Comparison of ENCODE assay signal across 24 cellular contexts in genomic region chr1:115793162-115793561, GRCh38. TPM values are rescaled to one million over a fixed set of nuclear protein-coding genes. Genes with fewer than 3 reads are reported as not detected.
"Had no signal": no experiment of that assay in that cellular context is flagged by ENCODE, and none has a peak within 500 bp of the region (broad histone marks: within the 10 kb centered on the region; RNA-seq: fewer than 3 reads in every experiment).

No MANE protein-coding gene starts in this region.

- H3K27ac ChIP-seq: ascending aorta, breast epithelium, parathyroid adenoma, skin epidermis, suprapubic skin had no signal

- H3K4me3 ChIP-seq: ascending aorta, breast epithelium, mucosa of descending colon, skin epidermis, suprapubic skin had no signal

- ATAC-seq: activated CD4-positive, CD25-positive, alpha-beta regulatory T cell treated with anti-CD3 and anti-CD28 coated beads, Interleukin-2, amount 50 U/mL, for 24 hours; activated naive CD8-positive, alpha-beta T cell treated with anti-CD3 and anti-CD28 coated beads, Interleukin-2, amount 50 U/mL, for 24 hours; left colon; mucosa of descending colon; naive thymus-derived CD8-positive, alpha-beta T cell; stimulated activated naive CD8-positive, alpha-beta T cell treated with anti-CD3 and anti-CD28 coated beads, Interleukin-15, Interleukin-2, amounts not matched to agents 100 U/mL and 50 U/mL, for 24 hours had no signal

- H3K27me3 Mint-ChIP-seq: type B pancreatic cell had no signal

- H3K4me3 Mint-ChIP-seq: activated naive CD4-positive, alpha-beta T cell treated with anti-CD3 and anti-CD28 coated beads for 36 hours; activated naive CD8-positive, alpha-beta T cell treated with anti-CD3 and anti-CD28 coated beads, Interleukin-2, amount 50 U/mL, for 24 hours; naive thymus-derived CD8-positive, alpha-beta T cell; type B pancreatic cell had no signal

- H3K9me3 Mint-ChIP-seq: activated naive CD4-positive, alpha-beta T cell treated with anti-CD3 and anti-CD28 coated beads for 36 hours; activated naive CD8-positive, alpha-beta T cell treated with anti-CD3 and anti-CD28 coated beads, Interleukin-2, amount 50 U/mL, for 24 hours; activated T-helper 2 cell treated with anti-CD3 and anti-CD28 coated beads, Interferon-gamma antibody, Interleukin-2, Interleukin-4, amounts not matched to agents 10 μg/mL and 5 μg/mL and 100 μg/mL, durations not matched to agents 14 hours and 24 hours and 36 hours; naive thymus-derived CD8-positive, alpha-beta T cell had no signal

- H3K36me3 ChIP-seq: ascending aorta, breast epithelium, esophagus squamous epithelium, suprapubic skin had no signal

- DNase-seq: activated CD4-positive, alpha-beta T cell treated with anti-CD3 and anti-CD28 coated beads, Interleukin-2, amount 50 U/mL, for 4 hours; activated naive CD4-positive, alpha-beta T cell treated with anti-CD3 and anti-CD28 coated beads for 36 hours; activated naive CD8-positive, alpha-beta T cell treated with anti-CD3 and anti-CD28 coated beads, Interleukin-2, amount 50 U/mL, for 24 hours; esophagus squamous epithelium; foreskin melanocyte; head of caudate nucleus; left colon; mucosa of descending colon; naive thymus-derived CD8-positive, alpha-beta T cell; stimulated activated CD4-positive, alpha-beta T cell treated with anti-CD3 and anti-CD28 coated beads, Interleukin-15, amount 100 ng/mL, for 24 hours; stimulated activated CD4-positive, alpha-beta T cell treated with anti-CD3 and anti-CD28 coated beads, Interleukin-4, amount 100 ng/mL, for 4 hours; stimulated activated CD8-positive, alpha-beta memory T cell treated with anti-CD3 and anti-CD28 coated beads, Interleukin-4, amount 100 ng/mL, for 48 hours; stimulated activated naive CD8-positive, alpha-beta T cell treated with anti-CD3 and anti-CD28 coated beads, Interleukin-15, Interleukin-2, amounts not matched to agents 100 U/mL and 50 U/mL, for 24 hours; T-helper 2 cell had no signal

- H3K36me3 Mint-ChIP-seq: naive thymus-derived CD8-positive, alpha-beta T cell; type B pancreatic cell had no signal

- H3K27ac Mint-ChIP-seq: activated naive CD4-positive, alpha-beta T cell treated with anti-CD3 and anti-CD28 coated beads for 36 hours; activated naive CD8-positive, alpha-beta T cell treated with anti-CD3 and anti-CD28 coated beads, Interleukin-2, amount 50 U/mL, for 24 hours; activated T-helper 2 cell treated with anti-CD3 and anti-CD28 coated beads, Interferon-gamma antibody, Interleukin-2, Interleukin-4, amounts not matched to agents 10 μg/mL and 5 μg/mL and 100 μg/mL, durations not matched to agents 14 hours and 24 hours and 36 hours had no signal

- H3K79me2 ChIP-seq: parathyroid adenoma had no signal

- H3K4me1 Mint-ChIP-seq: activated naive CD8-positive, alpha-beta T cell treated with anti-CD3 and anti-CD28 coated beads, Interleukin-2, amount 50 U/mL, for 24 hours; naive thymus-derived CD8-positive, alpha-beta T cell had no signal

- H3K9me3 ChIP-seq: ascending aorta, breast epithelium, esophagus squamous epithelium, mucosa of descending colon, suprapubic skin had no signal

- H2AFZ ChIP-seq: parathyroid adenoma had no signal

- H3K4me1 ChIP-seq: ascending aorta, breast epithelium, parathyroid adenoma, suprapubic skin had no signal

- H3K27me3 ChIP-seq: ascending aorta had no signal

RNA-seq across cellular contexts. Expression of gene CASQ2, which starts 24.6 kb away (rescaled TPM):
- total RNA-seq: activated naive CD4-positive, alpha-beta T cell treated with anti-CD3 and anti-CD28 coated beads for 36 hours; activated T-helper 2 cell treated with anti-CD3 and anti-CD28 coated beads, Interferon-gamma antibody, Interleukin-2, Interleukin-4, amounts not matched to agents 10 μg/mL and 5 μg/mL and 100 μg/mL, durations not matched to agents 14 hours and 24 hours and 36 hours; lung microvascular endothelial cell; naive thymus-derived CD8-positive, alpha-beta T cell; renal cortical epithelial cell had no signal
- polyA plus RNA-seq: naive thymus-derived CD8-positive, alpha-beta T cell had no signal

RNA-seq across cellular contexts. Expression of gene NHLH2, which starts 47.8 kb away (rescaled TPM):
- total RNA-seq: activated naive CD4-positive, alpha-beta T cell treated with anti-CD3 and anti-CD28 coated beads for 36 hours; activated T-helper 2 cell treated with anti-CD3 and anti-CD28 coated beads, Interferon-gamma antibody, Interleukin-2, Interleukin-4, amounts not matched to agents 10 μg/mL and 5 μg/mL and 100 μg/mL, durations not matched to agents 14 hours and 24 hours and 36 hours; ascending aorta; breast epithelium; left colon; mucosa of descending colon; naive thymus-derived CD8-positive, alpha-beta T cell had no signal
- polyA plus RNA-seq: naive thymus-derived CD8-positive, alpha-beta T cell had no signal
